15 cellular contexts compared by ENCODE assay signal in the genomic region with DNA sequence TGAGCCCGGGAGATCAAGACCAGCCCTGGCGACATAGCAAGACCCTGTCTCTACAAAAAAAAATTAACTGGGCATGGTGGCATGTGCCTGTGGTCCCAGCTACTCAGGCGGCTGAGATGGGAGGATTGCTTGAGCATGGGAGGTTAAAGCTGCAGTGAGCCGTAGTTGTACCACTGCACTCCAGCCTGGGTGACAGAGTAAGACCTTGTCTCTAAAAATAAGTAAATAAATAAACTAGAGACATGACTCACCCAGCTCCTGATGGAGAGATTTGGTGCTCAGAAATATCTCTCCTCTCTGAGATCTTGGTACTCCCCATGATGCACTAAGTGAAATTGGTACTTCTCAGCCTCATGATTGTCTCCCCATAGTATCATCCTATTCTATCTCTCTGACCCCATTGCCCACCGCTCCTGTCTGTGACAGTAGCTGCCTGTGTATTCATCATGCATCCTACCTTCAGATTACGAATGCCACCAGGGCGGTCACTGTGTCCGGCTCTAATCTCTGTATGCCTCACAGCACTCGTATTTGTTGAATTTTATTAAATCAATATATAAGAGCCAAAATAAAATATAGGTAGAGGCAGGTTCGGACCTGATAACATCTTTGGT. TPM values are rescaled to one million over a fixed set of nuclear protein-coding genes. Genes with fewer than 3 reads are reported as not detected.
DNase-seq lines count a peak whose midpoint lies in the region; ATAC-seq and TF ChIP-seq lines count a peak whose summit lies in the region.
"Had no signal": no experiment of that assay in that cellular context is flagged by ENCODE, and none has a peak within 500 bp of the region (broad histone marks: within the 10 kb centered on the region; RNA-seq: fewer than 3 reads in every experiment).

No MANE protein-coding gene starts in this region.

- peaks cover 12% of the 10 kb centered on the region for H3K36me3 Mint-ChIP-seq in natural killer cell

- TF ChIP-seq EP300 in esophagus muscularis mucosa (IDR thresholded peaks at IDR 0.05), result no peak

- no peaks in the 10 kb centered on the region for H3K27me3 ChIP-seq in right atrium auricular region
- H3K27me3 ChIP-seq in esophagus muscularis mucosa, result no peaks in the 10 kb centered on the region
- no peaks in the 10 kb centered on the region for H3K27me3 ChIP-seq in aorta (ENCODE audit: control insufficient read depth in 1 of 2, insufficient read depth in 2 of 2, low read length in 1 of 2)

- H3K36me3 ChIP-seq in right atrium auricular region, result peaks cover 15% of the 10 kb centered on the region
- peaks cover 0 to 18% (median 0%) of the 10 kb centered on the region in 4 donors for H3K36me3 ChIP-seq in esophagus muscularis mucosa
- no peaks in the 10 kb centered on the region for H3K36me3 ChIP-seq in aorta (ENCODE audit: control insufficient read depth in 1 of 2, insufficient read depth in 2 of 2, low read length in 1 of 2)

- no peak overlapping the region for H3K4me3 ChIP-seq in right atrium auricular region
- H3K4me3 ChIP-seq in esophagus muscularis mucosa, result no peak overlapping the region
- H3K4me3 ChIP-seq in aorta (ENCODE audit: low read length in 2 of 2), result no peak overlapping the region

- intact Hi-C loops in left ventricle myocardium superior (cut with micrococcal nuclease), result no loop called here
- intact Hi-C loops in esophagus muscularis mucosa (cut with DNase I), result no loop called here
- intact Hi-C loops in natural killer cell (cut with micrococcal nuclease), result no loop called here
- intact Hi-C loops in aorta (cut with DNase I), result loop anchor here (5.0 kb wide), 2 partner anchors 33 to 37 kb away; no protein-coding TSS in a partner anchor

- H3K4me1 ChIP-seq in right atrium auricular region, result peaks cover 0 to 86% of the 10 kb centered on the region in 2 donors
- H3K4me1 ChIP-seq in esophagus muscularis mucosa, result peaks cover 85 to 91% (median 89%) of the 10 kb centered on the region in 4 donors
- H3K4me1 ChIP-seq in aorta (ENCODE audit: control insufficient read depth in 1 of 2, insufficient read depth in 2 of 2, low read length in 2 of 2), result peaks cover 3 to 7% of the 10 kb centered on the region in 2 donors

- peaks cover 87% of the 10 kb centered on the region in 2 donors for H3K4me1 Mint-ChIP-seq in natural killer cell

- peaks cover 2% of the 10 kb centered on the region in 2 donors for H3K9me3 Mint-ChIP-seq in natural killer cell
- H3K9me3 Mint-ChIP-seq: activated CD8-positive, alpha-beta T cell treated with anti-CD3 and anti-CD28 coated beads for 36 hours; H9; nephron progenitor cell had no signal

- H3K27me3 Mint-ChIP-seq in natural killer cell (ENCODE audit: low read depth in 2 of 2), result no peaks in the 10 kb centered on the region
- H3K27me3 Mint-ChIP-seq: activated CD8-positive, alpha-beta T cell treated with anti-CD3 and anti-CD28 coated beads for 36 hours had no signal

- DNase-seq in right atrium auricular region (ENCODE audit: low spot score) (no peak), left ventricle myocardium superior (no peak), esophagus muscularis mucosa (ENCODE audit: extremely low spot score) (no peak), natural killer cell (no peak), aorta (no peak), dedifferentiated amniotic fluid mesenchymal stem cell (ENCODE audit: extremely low spot score) (no peak), NCI-H1048 (lab: John Stamatoyannopoulos, UW) (no peak)
- no peak for DNase-seq in activated naive CD4-positive, alpha-beta T cell treated with Interleukin-2 at 50 U/mL for 16 hours
- DNase-seq: activated CD8-positive, alpha-beta T cell treated with anti-CD3 and anti-CD28 coated beads for 36 hours; activated effector memory CD4-positive, alpha-beta T cell treated with anti-CD3 and anti-CD28 coated beads, Interleukin-2, amount 50 U/mL, for 16 hours; H9; NCI-H1105 treated with DMSO at 0.1 percent for 48 hours; NCI-H510A; nephron progenitor cell had no signal

- no peak for TF ChIP-seq POLR2A in esophagus muscularis mucosa (IDR thresholded peaks at IDR 0.05; ENCODE audit: low read depth)

- no peak for ATAC-seq in left ventricle myocardium superior
- no peak for ATAC-seq in natural killer cell
- peak; percentile 51 for ATAC-seq in aorta (ENCODE audit: low FRiP score)
- ATAC-seq: activated CD8-positive, alpha-beta T cell treated with anti-CD3 and anti-CD28 coated beads for 36 hours; esophagus mucosa had no signal

- H3K9me3 ChIP-seq in right atrium auricular region (no peaks in the 10 kb centered on the region), esophagus muscularis mucosa (no peaks in the 10 kb centered on the region), aorta (ENCODE audit: control insufficient read depth, low read length) (no peaks in the 10 kb centered on the region)

- peak overlapping the region; percentile 25 for H3K4me3 Mint-ChIP-seq in natural killer cell
- H3K4me3 Mint-ChIP-seq: activated CD8-positive, alpha-beta T cell treated with anti-CD3 and anti-CD28 coated beads for 36 hours; H9; nephron progenitor cell had no signal

- WGBS in esophagus muscularis mucosa, result 89% methylated on average over 10 of the region's 10 CpGs
- WGBS in aorta, 2 donors, result 66 to 67% methylated on average over 10 of the region's 10 CpGs

- H3K27ac Mint-ChIP-seq in natural killer cell, result peak overlapping the region in 1 of 2 donors; percentile 95

- H3K27ac ChIP-seq in right atrium auricular region, result peak overlapping the region; percentile 86 to 91
- H3K27ac ChIP-seq in esophagus muscularis mucosa (replicated peaks in 1 of 4), result peak overlapping the region in 3 of 4 donors; percentile 29 to 62 (median 42)
- peak overlapping the region; percentile 61 to 97 for H3K27ac ChIP-seq in aorta (ENCODE audit: low read depth in 1 of 2, low read length in 2 of 2)

- TF ChIP-seq CTCF in right atrium auricular region (IDR thresholded peaks at IDR 0.05) (no peak), esophagus muscularis mucosa (IDR thresholded peaks at IDR 0.05) (no peak), natural killer cell (IDR thresholded peaks at IDR 0.05) (no peak)

RNA-seq across cellular contexts. Expression of a gene that starts 50.9 kb away (rescaled TPM):
- 100 to 1,000 TPM; 115 to 118 TPM for total RNA-seq in right atrium auricular region
- total RNA-seq in left ventricle myocardium superior, result 84.4 TPM
- total RNA-seq in esophagus muscularis mucosa, result 10 to 100 TPM; 49.8 to 82.3 (median 72.1) TPM
- 100 to 1,000 TPM; 187 to 236 (median 191) TPM for total RNA-seq in natural killer cell
- total RNA-seq in aorta, result 100 to 1,000 TPM; 135 to 221 TPM
- 10 to 100 TPM in 1 of 2 donors, 1 to 10 TPM in 1; 9.1 to 29.9 TPM for polyA plus RNA-seq in aorta

Comparison
In these comparisons a context has a peak if more than half of its experiments do, and no peak if none do; other contexts are left out.
1. intact Hi-C loops: an anchor here in aorta (5.0 kb wide); none called in left ventricle myocardium superior, esophagus muscularis mucosa and natural killer cell.